ENCODE assay signal across 20 cellular contexts in the genomic region with DNA sequence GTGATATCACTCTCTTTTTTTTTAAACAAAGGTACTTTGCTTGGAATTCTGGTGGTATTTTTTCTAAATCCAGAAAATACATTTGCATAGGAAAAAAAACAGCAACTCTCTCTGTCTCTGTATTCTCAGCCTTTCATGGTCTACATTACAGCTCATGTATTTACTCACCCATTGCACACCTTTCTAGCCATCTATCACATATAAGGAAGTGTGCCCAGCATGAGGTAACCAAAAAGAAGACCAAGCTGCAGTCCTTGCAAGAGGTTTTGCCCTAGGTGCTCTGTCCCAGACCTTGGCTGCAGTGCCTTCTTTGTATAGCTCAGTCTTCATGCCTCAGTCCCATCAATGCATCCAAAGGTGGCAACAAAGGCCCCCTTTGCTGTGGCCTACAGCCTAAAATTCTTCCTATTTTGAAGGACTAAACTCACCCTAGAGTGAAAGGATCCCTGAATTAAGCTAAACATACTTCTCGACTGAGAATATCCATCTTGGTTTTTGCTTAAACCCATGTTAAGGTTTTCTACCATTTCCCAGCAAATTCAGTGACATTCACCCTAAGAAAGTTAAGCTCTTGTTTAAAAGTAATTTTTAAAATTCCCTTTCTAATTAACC.
A peak's percentile ranks its signal among the peaks of the same experiment; 100 is the strongest.
DNase-seq lines count a peak whose midpoint lies in the region; ATAC-seq and TF ChIP-seq lines count a peak whose summit lies in the region.
"Had no signal": no experiment of that assay in that cellular context is flagged by ENCODE, and none has a peak within 500 bp of the region (broad histone marks: within the 10 kb centered on the region; RNA-seq: fewer than 3 reads in every experiment).

No MANE protein-coding gene starts in this region.

- intact Hi-C loops in esophagus muscularis mucosa (cut with DNase I): no loop called here
- intact Hi-C loops in right lobe of liver (cut with DNase I): no loop called here

- no peak for TF ChIP-seq EP300 in esophagus muscularis mucosa (IDR thresholded peaks at IDR 0.05)

- H3K27me3 ChIP-seq in esophagus muscularis mucosa (no peaks in the 10 kb centered on the region), right lobe of liver (no peaks in the 10 kb centered on the region)
- H3K27me3 ChIP-seq: MG63 had no signal

- H3K4me1 ChIP-seq in esophagus muscularis mucosa (no peaks in the 10 kb centered on the region), right lobe of liver (peaks cover 0 to 45% (median 23%) of the 10 kb centered on the region in 4 donors)

- DNase-seq in DMS53 (lab: John Stamatoyannopoulos, UW) (peak; percentile 56), NCI-H146 (lab: John Stamatoyannopoulos, UW) (peak; percentile 59), esophagus muscularis mucosa (ENCODE audit: extremely low spot score) (peak; percentile 29), right lobe of liver (no peak)
- no peak for DNase-seq in activated CD8-positive, alpha-beta T cell treated with anti-CD3 and anti-CD28 coated beads, Interleukin-2, amount 10 ng/mL, durations not matched to agents 7 days and 5 days
- DNase-seq: Calu3; CD8-positive, alpha-beta T cell; KBM-7; MG63; NCI-H1417 treated with DMSO at 0.1 percent for 48 hours; NCI-H446 treated with DMSO at 0.1 percent for 48 hours; NCI-H526; SIG-M5; SK-N-SH; SW 1271 had no signal

- ATAC-seq in right lobe of liver (peak in 3 of 4 donors; percentile 10 to 57 (median 26)), HG02588 (IDR thresholded peaks at IDR 0.05; ENCODE audit: unreplicated experiment) (no peak)
- ATAC-seq in stimulated activated memory B cell treated with anti-CD40 and anti-IgM and Interleukin-4, amounts not matched to agents 10 μg/mL and 1 μg/mL and 100 μg/mL, for 72 hours: no peak
- ATAC-seq in activated CD8-positive, alpha-beta T cell treated with anti-CD3 and anti-CD28 coated beads, Interleukin-2, amount 10 ng/mL, durations not matched to agents 7 days and 5 days: no peak
- ATAC-seq: CD8-positive, alpha-beta T cell; HCT116 had no signal

- no peak overlapping the region for H3K4me3 Mint-ChIP-seq in stimulated activated memory B cell treated with anti-CD40 and anti-IgM and Interleukin-4, amounts not matched to agents 10 μg/mL and 1 μg/mL and 100 μg/mL, for 72 hours
- no peak overlapping the region for H3K4me3 Mint-ChIP-seq in activated CD8-positive, alpha-beta T cell treated with anti-CD3 and anti-CD28 coated beads, Interleukin-2, amount 10 ng/mL, durations not matched to agents 7 days and 5 days
- H3K4me3 Mint-ChIP-seq: B cell; CD8-positive, alpha-beta T cell had no signal

- no peak overlapping the region for H3K27ac ChIP-seq in esophagus muscularis mucosa (replicated peaks in 1 of 4)
- peak overlapping the region; percentile 80 to 82 (median 82) for H3K27ac ChIP-seq in right lobe of liver
- H3K27ac ChIP-seq: C4-2B had no signal

- no peak for TF ChIP-seq POLR2A in esophagus muscularis mucosa (IDR thresholded peaks at IDR 0.05; ENCODE audit: low read depth)
- no peak for TF ChIP-seq POLR2A in right lobe of liver (IDR thresholded peaks at IDR 0.05)

- no peak overlapping the region for H3K27ac Mint-ChIP-seq in stimulated activated memory B cell treated with anti-CD40 and anti-IgM and Interleukin-4, amounts not matched to agents 10 μg/mL and 1 μg/mL and 100 μg/mL, for 72 hours
- H3K27ac Mint-ChIP-seq in activated CD8-positive, alpha-beta T cell treated with anti-CD3 and anti-CD28 coated beads, Interleukin-2, amount 10 ng/mL, durations not matched to agents 7 days and 5 days: no peak overlapping the region
- H3K27ac Mint-ChIP-seq: B cell; CD8-positive, alpha-beta T cell had no signal

- no peaks in the 10 kb centered on the region for H3K36me3 Mint-ChIP-seq in stimulated activated memory B cell treated with anti-CD40 and anti-IgM and Interleukin-4, amounts not matched to agents 10 μg/mL and 1 μg/mL and 100 μg/mL, for 72 hours
- H3K36me3 Mint-ChIP-seq in activated CD8-positive, alpha-beta T cell treated with anti-CD3 and anti-CD28 coated beads, Interleukin-2, amount 10 ng/mL, durations not matched to agents 7 days and 5 days (ENCODE audit: low read depth): no peaks in the 10 kb centered on the region
- H3K36me3 Mint-ChIP-seq: CD8-positive, alpha-beta T cell had no signal

- POLR2A ChIA-PET in activated CD8-positive, alpha-beta T cell treated with anti-CD3 and anti-CD28 coated beads, Interleukin-2, amount 10 ng/mL, durations not matched to agents 7 days and 5 days (lab: Charles Lee): no interaction called here

- no peak for TF ChIP-seq CTCF in esophagus muscularis mucosa (IDR thresholded peaks at IDR 0.05)
- TF ChIP-seq CTCF in right lobe of liver (IDR thresholded peaks at IDR 0.05): no peak

- H3K9me3 ChIP-seq in esophagus muscularis mucosa (no peaks in the 10 kb centered on the region), right lobe of liver (peaks cover 0 to 3% (median 0%) of the 10 kb centered on the region in 4 donors)
- H3K9me3 ChIP-seq: MG63, SK-N-SH had no signal

- no peaks in the 10 kb centered on the region for H3K4me1 Mint-ChIP-seq in stimulated activated memory B cell treated with anti-CD40 and anti-IgM and Interleukin-4, amounts not matched to agents 10 μg/mL and 1 μg/mL and 100 μg/mL, for 72 hours
- no peaks in the 10 kb centered on the region for H3K4me1 Mint-ChIP-seq in activated CD8-positive, alpha-beta T cell treated with anti-CD3 and anti-CD28 coated beads, Interleukin-2, amount 10 ng/mL, durations not matched to agents 7 days and 5 days (ENCODE audit: low read depth)
- H3K4me1 Mint-ChIP-seq: B cell had no signal

- peaks cover 2% of the 10 kb centered on the region for H3K9me3 Mint-ChIP-seq in stimulated activated memory B cell treated with anti-CD40 and anti-IgM and Interleukin-4, amounts not matched to agents 10 μg/mL and 1 μg/mL and 100 μg/mL, for 72 hours
- no peaks in the 10 kb centered on the region for H3K9me3 Mint-ChIP-seq in activated CD8-positive, alpha-beta T cell treated with anti-CD3 and anti-CD28 coated beads, Interleukin-2, amount 10 ng/mL, durations not matched to agents 7 days and 5 days (ENCODE audit: insufficient read depth)

- 73% methylated on average over 1 of the region's 1 CpG for WGBS in esophagus muscularis mucosa
- WGBS in right lobe of liver (ENCODE audit: insufficient coverage, low coverage, low lambda C conversion rate, missing lambda C conversion rate): 25% methylated on average over 1 of the region's 1 CpG

- no peaks in the 10 kb centered on the region for H3K27me3 Mint-ChIP-seq in stimulated activated memory B cell treated with anti-CD40 and anti-IgM and Interleukin-4, amounts not matched to agents 10 μg/mL and 1 μg/mL and 100 μg/mL, for 72 hours
- no peaks in the 10 kb centered on the region for H3K27me3 Mint-ChIP-seq in activated CD8-positive, alpha-beta T cell treated with anti-CD3 and anti-CD28 coated beads, Interleukin-2, amount 10 ng/mL, durations not matched to agents 7 days and 5 days (ENCODE audit: low read depth)
- H3K27me3 Mint-ChIP-seq: B cell had no signal

- H3K36me3 ChIP-seq in esophagus muscularis mucosa (no peaks in the 10 kb centered on the region), right lobe of liver (no peaks in the 10 kb centered on the region)
- H3K36me3 ChIP-seq: MG63 had no signal

- H3K4me3 ChIP-seq in esophagus muscularis mucosa: no peak overlapping the region
- H3K4me3 ChIP-seq in right lobe of liver: no peak overlapping the region
- H3K4me3 ChIP-seq: MG63 had no signal

- CTCF ChIA-PET in activated CD8-positive, alpha-beta T cell treated with anti-CD3 and anti-CD28 coated beads, Interleukin-2, amount 10 ng/mL, durations not matched to agents 7 days and 5 days (lab: Charles Lee): no interaction called here

Comparison
In these comparisons a context has a peak if more than half of its experiments do, and no peak if none do; other contexts are left out.
1. DNase-seq: peak in DMS53 (single experiment), NCI-H146 (single experiment) and esophagus muscularis mucosa (single experiment); none in right lobe of liver (0 of 3) and activated CD8-positive, alpha-beta T cell treated with anti-CD3 and anti-CD28 coated beads, Interleukin-2, amount 10 ng/mL, durations not matched to agents 7 days and 5 days (single experiment).
2. H3K27ac ChIP-seq: peak in right lobe of liver (3 of 3); none in esophagus muscularis mucosa (0 of 4).
3. ATAC-seq: peak in right lobe of liver (3 of 4); none in HG02588 (single experiment), stimulated activated memory B cell treated with anti-CD40 and anti-IgM and Interleukin-4, amounts not matched to agents 10 μg/mL and 1 μg/mL and 100 μg/mL, for 72 hours (single experiment) and activated CD8-positive, alpha-beta T cell treated with anti-CD3 and anti-CD28 coated beads, Interleukin-2, amount 10 ng/mL, durations not matched to agents 7 days and 5 days (single experiment).